Comparison of ENCODE assay signal across 16 cellular contexts in genomic region chr19:41554902-41555301, GRCh38. TPM values are rescaled to one million over a fixed set of nuclear protein-coding genes. Genes with fewer than 3 reads are reported as not detected.
DNase-seq lines count a peak whose midpoint lies in the region; ATAC-seq, FAIRE-seq and TF ChIP-seq lines count a peak whose summit lies in the region.
"Had no signal": no experiment of that assay in that cellular context is flagged by ENCODE, and none has a peak within 500 bp of the region (broad histone marks: within the 10 kb centered on the region; RNA-seq: fewer than 3 reads in every experiment).

No MANE protein-coding gene starts in this region.

- TF ChIP-seq CTCF in endothelial cell of umbilical vein (IDR thresholded peaks at IDR 0.05; ENCODE audit: extremely low read depth in 1 of 2, insufficient read depth in 1 of 2, low read depth in 1 of 2, low read length in 2 of 2), result no peak

- peaks cover 13% of the 10 kb centered on the region for H3K4me1 ChIP-seq in endothelial cell of umbilical vein (ENCODE audit: control insufficient read depth, extremely low read depth, insufficient read depth, low read length)
- H3K4me1 ChIP-seq: pancreas had no signal

- POLR2A ChIA-PET in endothelial cell of umbilical vein (lab: Charles Lee), result interaction anchor here (0.9 kb wide), 1 partner anchor 24 kb away, joined by 3 read pairs; no protein-coding TSS in a partner anchor

- peaks cover 83% of the 10 kb centered on the region for H3K36me3 Mint-ChIP-seq in T-helper 2 cell treated with Interferon-gamma antibody and Interleukin-4, amounts not matched to agents 5 μg/mL and 100 μg/mL, for 36 hours (ENCODE audit: low read depth)

- H3K79me2 ChIP-seq in endothelial cell of umbilical vein (ENCODE audit: control insufficient read depth, insufficient read depth, low read length), result no peaks in the 10 kb centered on the region

- no peak overlapping the region for H2AFZ ChIP-seq in endothelial cell of umbilical vein (ENCODE audit: low read depth, low read length)

- H3K4me3 Mint-ChIP-seq in T-helper 2 cell treated with Interferon-gamma antibody and Interleukin-4, amounts not matched to agents 5 μg/mL and 100 μg/mL, for 36 hours, result peak overlapping the region; percentile 91

- no peak overlapping the region for H3K4me3 ChIP-seq in endothelial cell of umbilical vein (replicated peaks in 1 of 3; ENCODE audit: insufficient read depth in 1 of 3, low read depth in 1 of 3, low read length in 3 of 3)
- H3K4me3 ChIP-seq: lung, pancreas had no signal

- no peak overlapping the region for H3K9ac ChIP-seq in endothelial cell of umbilical vein (replicated peaks; ENCODE audit: extremely low read depth, insufficient read depth, low read length)

- peak overlapping the region; percentile 77 for H3K27ac Mint-ChIP-seq in T-helper 2 cell treated with Interferon-gamma antibody and Interleukin-4, amounts not matched to agents 5 μg/mL and 100 μg/mL, for 36 hours

- H4K20me1 ChIP-seq in endothelial cell of umbilical vein (replicated peaks; ENCODE audit: control insufficient read depth, extremely low read depth, insufficient read depth, low read length), result no peaks in the 10 kb centered on the region

- H3K4me1 Mint-ChIP-seq in T-helper 2 cell treated with Interferon-gamma antibody and Interleukin-4, amounts not matched to agents 5 μg/mL and 100 μg/mL, for 36 hours (ENCODE audit: low read depth), result peaks cover 67% of the 10 kb centered on the region

- peaks cover 7% of the 10 kb centered on the region for H3K9me3 Mint-ChIP-seq in T-helper 2 cell treated with Interferon-gamma antibody and Interleukin-4, amounts not matched to agents 5 μg/mL and 100 μg/mL, for 36 hours

- CTCF ChIA-PET in endothelial cell of umbilical vein (lab: Charles Lee), result interaction anchor here (0.7 to 2.6 kb wide), 5 partner anchors 9 to 106 kb away, joined by 3 to 25 read pairs (median 14); no protein-coding TSS in a partner anchor

- FAIRE-seq in endothelial cell of umbilical vein (lab: Jason Lieb, UNC), result peak; percentile 81
- FAIRE-seq: pancreas had no signal

- no peaks in the 10 kb centered on the region for H3K9me3 ChIP-seq in endothelial cell of umbilical vein (replicated peaks; ENCODE audit: control insufficient read depth, insufficient read depth, low read length)
- H3K9me3 ChIP-seq: pancreas had no signal

- dilution Hi-C loops in endothelial cell of umbilical vein (cut with MboI; ENCODE audit: extremely low pct_ligation_motif_present, low sequenced_read_pairs), result no loop called here

- H3K9me1 ChIP-seq in endothelial cell of umbilical vein (replicated peaks; ENCODE audit: control insufficient read depth, extremely low read depth, insufficient read depth, low read length), result no peaks in the 10 kb centered on the region

- BruUV-seq in endothelial cell of umbilical vein (replicated peaks; lab: Mats Ljungman, UMichigan), result no TSS peak

- no peak overlapping the region for H3K27ac ChIP-seq in endothelial cell of umbilical vein (ENCODE audit: insufficient read depth, low read depth, low read length)
- H3K27ac ChIP-seq: C4-2B, HL-60, pancreas had no signal

- DNase-seq in stimulated activated naive CD4-positive, alpha-beta T cell (lab: John Stamatoyannopoulos, UW), result peak in 5 of 6 experiments; percentile 31 to 68 (median 62)
- no peak for DNase-seq in stimulated activated naive CD4-positive, alpha-beta T cell treated with Interleukin-2 at 50 U/mL for 16 hours (lab: John Stamatoyannopoulos, UW)
- DNase-seq in T-helper 2 cell treated with Interferon-gamma antibody and Interleukin-4, amounts not matched to agents 5 μg/mL and 100 μg/mL, for 36 hours (ENCODE audit: low spot score), result no peak
- DNase-seq in endothelial cell of umbilical vein (ENCODE audit: low read depth, low spot score), result peak; percentile 54
- no peak for DNase-seq in NCI-H1105 treated with DMSO at 0.1 percent for 48 hours (lab: John Stamatoyannopoulos, UW)
- DNase-seq in stimulated activated CD4-positive, alpha-beta T cell treated with anti-CD3 and anti-CD28 coated beads, Interleukin-4, amount 100 ng/mL, for 24 hours, result no peak
- no peak for DNase-seq in NCI-H774 (lab: John Stamatoyannopoulos, UW)
- DNase-seq: activated CD4-positive, alpha-beta T cell treated with anti-CD3 and anti-CD28 coated beads for 1 hour; anterior cingulate cortex; NCI-H510A; pancreas; SHP77 had no signal

- no peak for TF ChIP-seq POLR2A in endothelial cell of umbilical vein (IDR thresholded peaks at IDR 0.05; ENCODE audit: low read depth, low read length)

- intact Hi-C loops in endothelial cell of umbilical vein (cut with micrococcal nuclease), result no loop called here

- H3K36me3 ChIP-seq in endothelial cell of umbilical vein (ENCODE audit: control insufficient read depth in 2 of 2, extremely low read depth in 1 of 2, insufficient read depth in 2 of 2, low read length in 2 of 2), result no peaks in the 10 kb centered on the region
- H3K36me3 ChIP-seq: pancreas had no signal

- H3K27me3 ChIP-seq in endothelial cell of umbilical vein (ENCODE audit: control insufficient read depth in 2 of 2, insufficient read depth in 2 of 2, low read length in 2 of 2), result peaks cover 10 to 11% of the 10 kb centered on the region in 2 experiments

- ATAC-seq in HG02588 (IDR thresholded peaks at IDR 0.05; ENCODE audit: unreplicated experiment), result no peak

- H3K4me2 ChIP-seq in endothelial cell of umbilical vein (ENCODE audit: insufficient read depth, low read length), result no peak overlapping the region

- H3K27me3 Mint-ChIP-seq in T-helper 2 cell treated with Interferon-gamma antibody and Interleukin-4, amounts not matched to agents 5 μg/mL and 100 μg/mL, for 36 hours (ENCODE audit: low read depth), result no peaks in the 10 kb centered on the region

TF ChIP-seq in endothelial cell of umbilical vein, 7 proteins besides CTCF, POLR2A, EP300 and RAD21:
- TF ChIP-seq MYC (IDR thresholded peaks at IDR 0.05; ENCODE audit: low read depth, low read length) (no peak), EZH2 (IDR thresholded peaks at IDR 0.05; ENCODE audit: borderline replicate concordance, low read depth, low read length, severe bottlenecking) (no peak), MAX (IDR thresholded peaks at IDR 0.05; ENCODE audit: insufficient read depth, insufficient read length) (no peak), JUN (IDR thresholded peaks at IDR 0.05; ENCODE audit: borderline replicate concordance, insufficient read depth, insufficient read length, low read depth) (no peak), FOS (IDR thresholded peaks at IDR 0.05; ENCODE audit: borderline replicate concordance, insufficient read depth, low read length) (no peak), POLR2AphosphoS5 (IDR thresholded peaks at IDR 0.05; ENCODE audit: insufficient read depth, low read depth, low read length) (no peak), GATA2 (IDR thresholded peaks at IDR 0.05; ENCODE audit: insufficient read depth, insufficient read length, low read depth, low read length) (no peak)

RNA-seq across cellular contexts. Expression of gene CEACAM21, which starts 21.1 kb away (rescaled TPM):
- 1.7 and 2.7 TPM in 2 replicates for total RNA-seq in endothelial cell of umbilical vein
- 0.81 and 1.3 TPM in 2 replicates for polyA plus RNA-seq in endothelial cell of umbilical vein
- polyA plus RNA-seq in endothelial cell of umbilical vein (2011; cell fraction: cytosol; rRNA removed), result 1.1 and 1.4 TPM in 2 replicates
- polyA plus RNA-seq in endothelial cell of umbilical vein (2011; cell fraction: nucleus; rRNA removed), result 2.5 and 3.1 TPM in 2 replicates
- polyA plus RNA-seq in endothelial cell of umbilical vein (2012), result 2.5 TPM in 2 replicates
- 1.0 and 2.7 TPM in 2 replicates for polyA minus RNA-seq in endothelial cell of umbilical vein
- not detected for polyA minus RNA-seq in endothelial cell of umbilical vein (2011; cell fraction: cytosol; rRNA and poly(A)+ RNA removed)
- 0.38 and 1.5 TPM in 2 replicates for polyA minus RNA-seq in endothelial cell of umbilical vein (2011; cell fraction: nucleus; rRNA and poly(A)+ RNA removed)

Comparison
In these comparisons a context has a peak if more than half of its experiments do, and no peak if none do; other contexts are left out.
1. DNase-seq: peak in stimulated activated naive CD4-positive, alpha-beta T cell (5 of 6) and endothelial cell of umbilical vein (single experiment); none in stimulated activated naive CD4-positive, alpha-beta T cell treated with Interleukin-2 at 50 U/mL for 16 hours (single experiment), T-helper 2 cell treated with Interferon-gamma antibody and Interleukin-4, amounts not matched to agents 5 μg/mL and 100 μg/mL, for 36 hours (single experiment), NCI-H1105 treated with DMSO at 0.1 percent for 48 hours (single experiment), stimulated activated CD4-positive, alpha-beta T cell treated with anti-CD3 and anti-CD28 coated beads, Interleukin-4, amount 100 ng/mL, for 24 hours (single experiment) and NCI-H774 (single experiment).